ENCODE assay signal across 8 cellular contexts in the genomic region with DNA sequence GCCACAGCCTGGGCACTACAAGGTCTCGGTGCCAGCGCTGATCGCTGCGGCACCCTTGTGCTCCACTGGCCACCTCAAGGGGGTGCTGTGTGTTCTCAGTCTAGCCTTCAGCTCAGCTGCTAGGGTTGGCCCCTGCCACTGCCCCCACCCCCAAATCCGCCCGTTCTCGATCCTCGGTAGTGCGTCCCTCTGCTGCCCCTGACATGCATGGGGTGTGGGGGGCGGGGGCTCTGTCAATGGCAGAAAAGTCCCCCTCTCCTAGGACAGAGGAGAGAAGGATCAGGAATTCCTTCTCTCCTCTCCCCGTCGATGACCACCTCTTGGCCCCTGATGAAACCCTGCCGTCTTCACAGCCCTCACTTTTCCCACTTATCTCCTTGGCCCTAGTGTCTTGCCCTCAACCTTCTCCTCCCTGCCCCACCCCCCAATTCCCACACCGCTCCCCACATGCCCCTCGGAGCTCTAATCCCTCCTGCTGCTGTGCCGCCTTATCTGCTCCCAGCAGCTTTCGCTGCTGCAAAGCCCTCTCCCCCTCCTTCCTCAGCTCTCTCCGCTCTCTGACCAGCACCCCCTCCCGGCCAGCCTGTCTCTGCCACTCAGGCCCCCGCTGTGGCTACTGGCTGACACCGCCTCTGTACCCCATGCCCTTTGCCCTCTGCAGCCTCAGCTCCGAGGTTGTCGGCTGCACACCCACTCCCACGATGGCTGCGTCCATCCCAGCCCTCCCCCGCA. TPM values are rescaled to one million over a fixed set of nuclear protein-coding genes. Genes with fewer than 3 reads are reported as not detected.
DNase-seq lines count a peak whose midpoint lies in the region; ATAC-seq and TF ChIP-seq lines count a peak whose summit lies in the region.

No MANE protein-coding gene starts in this region.

- H3K36me3 ChIP-seq in BJ (ENCODE audit: control insufficient read depth, insufficient read depth, low read length): peaks cover 12% of the 10 kb centered on the region

- no peak overlapping the region for H3K27ac Mint-ChIP-seq in activated naive CD8-positive, alpha-beta T cell

- peaks cover 2% of the 10 kb centered on the region for H3K36me3 Mint-ChIP-seq in activated naive CD8-positive, alpha-beta T cell

- H3K27me3 Mint-ChIP-seq in activated naive CD8-positive, alpha-beta T cell: peaks cover 26% of the 10 kb centered on the region

- TF ChIP-seq CTCF in BJ (IDR thresholded peaks at IDR 0.05; ENCODE audit: insufficient read depth, low read depth, low read length): peak; percentile 87

- H3K27me3 ChIP-seq in BJ (ENCODE audit: control insufficient read depth, insufficient read depth, low read length): peaks cover 25% of the 10 kb centered on the region

- intact Hi-C loops in Right ventricle myocardium superior (cut with DNase I): no loop called here
- intact Hi-C loops in posterior cingulate gyrus (cut with DNase I): loop anchor here (1.0 kb wide), 1 partner anchor 20 kb away; no protein-coding TSS in a partner anchor

- no peaks in the 10 kb centered on the region for H3K9me3 Mint-ChIP-seq in activated naive CD8-positive, alpha-beta T cell (ENCODE audit: low read depth)

- H3K4me1 Mint-ChIP-seq in activated naive CD8-positive, alpha-beta T cell (ENCODE audit: low read depth): peaks cover 23% of the 10 kb centered on the region

- POLR2A ChIA-PET in BJ (lab: Charles Lee): interaction anchor here (0.5 to 1.4 kb wide), 3 partner anchors 10 to 115 kb away, joined by 4 to 10 read pairs (median 5); no protein-coding TSS in a partner anchor

- peak overlapping the region; percentile 11 for H3K4me3 ChIP-seq in BJ (ENCODE audit: low read depth, low read length)

- peak; percentile 79 for ATAC-seq in Right ventricle myocardium superior (ENCODE audit: poor library complexity)
- ATAC-seq in HG02970 (IDR thresholded peaks at IDR 0.05; ENCODE audit: low FRiP score, unreplicated experiment): no peak

- CTCF ChIA-PET in BJ (lab: Yijun Ruan, JAX): interaction anchor here (0.6 to 42.0 kb wide), 17 partner anchors 12 to 1663 kb away, joined by 3 to 872 read pairs (median 5); a partner anchor contains a TSS

- DNase-seq in BJ (ENCODE audit: low read depth): no peak
- DNase-seq in GM19238 (ENCODE audit: insufficient read length, low spot score): peak; percentile 54
- DNase-seq in HT1080 (ENCODE audit: low read depth): peak; percentile 39
- peak; percentile 17 for DNase-seq in SHP77 treated with DMSO at 0.1 percent for 48 hours (lab: John Stamatoyannopoulos, UW)
- peak; percentile 63 for DNase-seq in Right ventricle myocardium superior
- DNase-seq in posterior cingulate gyrus: peak in 9 of 10 donors; percentile 39 to 94 (median 65)

- peak overlapping the region; percentile 14 for H3K4me3 Mint-ChIP-seq in activated naive CD8-positive, alpha-beta T cell

RNA-seq across cellular contexts. Expression of a gene that starts 4.3 kb away (rescaled TPM):
- polyA plus RNA-seq in BJ (2011; rRNA removed): 0.04 and 0.09 TPM in 2 replicates
- polyA minus RNA-seq in BJ (2011; rRNA and poly(A)+ RNA removed): 0.09 TPM in 1 of 2 replicates, not detected in the other
- total RNA-seq in HT1080 (2014; rRNA removed; shearing (Covaris generic)): not detected in 2 replicates
- not detected in 2 replicates for polyA plus RNA-seq in HT1080 (2015; cell fraction: cytosol; rRNA removed)
- 0.03 TPM in 1 of 2 replicates, not detected in the other for polyA plus RNA-seq in HT1080 (2015; cell fraction: nucleus; rRNA removed)
- total RNA-seq in Right ventricle myocardium superior: not detected

RNA-seq across cellular contexts. Expression of a gene that starts 11.3 kb away (rescaled TPM):
- polyA plus RNA-seq in BJ (2011; rRNA removed): 123 and 171 TPM in 2 replicates
- polyA minus RNA-seq in BJ (2011; rRNA and poly(A)+ RNA removed): 83.3 and 128 TPM in 2 replicates
- 40.0 and 47.8 TPM in 2 replicates for total RNA-seq in HT1080 (2014; rRNA removed; shearing (Covaris generic))
- 30.3 and 32.2 TPM in 2 replicates for polyA plus RNA-seq in HT1080 (2015; cell fraction: cytosol; rRNA removed)
- 57.6 and 61.8 TPM in 2 replicates for polyA plus RNA-seq in HT1080 (2015; cell fraction: nucleus; rRNA removed)
- total RNA-seq in Right ventricle myocardium superior: 22.3 TPM

RNA-seq across cellular contexts. Expression of a gene that starts 33.7 kb away (rescaled TPM):
- polyA plus RNA-seq in BJ (2011; rRNA removed): 65.0 and 119 TPM in 2 replicates
- 19.2 and 21.0 TPM in 2 replicates for polyA minus RNA-seq in BJ (2011; rRNA and poly(A)+ RNA removed)
- total RNA-seq in HT1080 (2014; rRNA removed; shearing (Covaris generic)): 126 and 132 TPM in 2 replicates
- 144 and 151 TPM in 2 replicates for polyA plus RNA-seq in HT1080 (2015; cell fraction: cytosol; rRNA removed)
- polyA plus RNA-seq in HT1080 (2015; cell fraction: nucleus; rRNA removed): 126 and 139 TPM in 2 replicates
- 85.9 TPM for total RNA-seq in Right ventricle myocardium superior

RNA-seq across cellular contexts. Expression of a gene that starts 33.9 kb away (rescaled TPM):
- 2.5 and 4.0 TPM in 2 replicates for polyA plus RNA-seq in BJ (2011; rRNA removed)
- polyA minus RNA-seq in BJ (2011; rRNA and poly(A)+ RNA removed): 1.2 and 1.9 TPM in 2 replicates
- 1.8 and 2.0 TPM in 2 replicates for total RNA-seq in HT1080 (2014; rRNA removed; shearing (Covaris generic))
- 1.5 and 1.9 TPM in 2 replicates for polyA plus RNA-seq in HT1080 (2015; cell fraction: cytosol; rRNA removed)
- polyA plus RNA-seq in HT1080 (2015; cell fraction: nucleus; rRNA removed): 18.7 and 20.0 TPM in 2 replicates
- 2.6 TPM for total RNA-seq in Right ventricle myocardium superior
